ENCODE assay signal across 1 cellular context in the genomic region with DNA sequence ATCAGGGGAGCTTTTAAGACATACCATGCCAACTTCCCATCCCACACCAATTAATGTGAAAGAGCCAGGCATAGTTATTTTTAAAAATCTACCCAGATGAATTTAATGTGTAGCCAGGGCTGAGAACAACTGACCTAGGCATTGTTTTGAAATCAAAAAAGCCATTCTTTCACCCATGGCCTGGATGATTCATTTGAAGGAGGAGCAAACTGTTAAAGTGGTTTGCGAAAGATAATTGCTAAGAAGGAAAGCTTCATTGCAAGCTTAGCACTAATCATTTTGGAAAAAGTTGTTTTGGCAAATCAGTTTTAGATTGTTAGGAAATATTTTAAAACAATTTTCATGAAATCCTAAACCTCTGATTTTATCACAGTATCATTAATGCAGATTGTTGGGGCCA.
TF ChIP-seq lines count a peak whose summit lies in the region.

No MANE protein-coding gene starts in this region.

TF ChIP-seq in GM23338, 12 proteins besides CTCF, POLR2A, EP300 and RAD21 (continued from another document):
- TF ChIP-seq, protein P1, sequence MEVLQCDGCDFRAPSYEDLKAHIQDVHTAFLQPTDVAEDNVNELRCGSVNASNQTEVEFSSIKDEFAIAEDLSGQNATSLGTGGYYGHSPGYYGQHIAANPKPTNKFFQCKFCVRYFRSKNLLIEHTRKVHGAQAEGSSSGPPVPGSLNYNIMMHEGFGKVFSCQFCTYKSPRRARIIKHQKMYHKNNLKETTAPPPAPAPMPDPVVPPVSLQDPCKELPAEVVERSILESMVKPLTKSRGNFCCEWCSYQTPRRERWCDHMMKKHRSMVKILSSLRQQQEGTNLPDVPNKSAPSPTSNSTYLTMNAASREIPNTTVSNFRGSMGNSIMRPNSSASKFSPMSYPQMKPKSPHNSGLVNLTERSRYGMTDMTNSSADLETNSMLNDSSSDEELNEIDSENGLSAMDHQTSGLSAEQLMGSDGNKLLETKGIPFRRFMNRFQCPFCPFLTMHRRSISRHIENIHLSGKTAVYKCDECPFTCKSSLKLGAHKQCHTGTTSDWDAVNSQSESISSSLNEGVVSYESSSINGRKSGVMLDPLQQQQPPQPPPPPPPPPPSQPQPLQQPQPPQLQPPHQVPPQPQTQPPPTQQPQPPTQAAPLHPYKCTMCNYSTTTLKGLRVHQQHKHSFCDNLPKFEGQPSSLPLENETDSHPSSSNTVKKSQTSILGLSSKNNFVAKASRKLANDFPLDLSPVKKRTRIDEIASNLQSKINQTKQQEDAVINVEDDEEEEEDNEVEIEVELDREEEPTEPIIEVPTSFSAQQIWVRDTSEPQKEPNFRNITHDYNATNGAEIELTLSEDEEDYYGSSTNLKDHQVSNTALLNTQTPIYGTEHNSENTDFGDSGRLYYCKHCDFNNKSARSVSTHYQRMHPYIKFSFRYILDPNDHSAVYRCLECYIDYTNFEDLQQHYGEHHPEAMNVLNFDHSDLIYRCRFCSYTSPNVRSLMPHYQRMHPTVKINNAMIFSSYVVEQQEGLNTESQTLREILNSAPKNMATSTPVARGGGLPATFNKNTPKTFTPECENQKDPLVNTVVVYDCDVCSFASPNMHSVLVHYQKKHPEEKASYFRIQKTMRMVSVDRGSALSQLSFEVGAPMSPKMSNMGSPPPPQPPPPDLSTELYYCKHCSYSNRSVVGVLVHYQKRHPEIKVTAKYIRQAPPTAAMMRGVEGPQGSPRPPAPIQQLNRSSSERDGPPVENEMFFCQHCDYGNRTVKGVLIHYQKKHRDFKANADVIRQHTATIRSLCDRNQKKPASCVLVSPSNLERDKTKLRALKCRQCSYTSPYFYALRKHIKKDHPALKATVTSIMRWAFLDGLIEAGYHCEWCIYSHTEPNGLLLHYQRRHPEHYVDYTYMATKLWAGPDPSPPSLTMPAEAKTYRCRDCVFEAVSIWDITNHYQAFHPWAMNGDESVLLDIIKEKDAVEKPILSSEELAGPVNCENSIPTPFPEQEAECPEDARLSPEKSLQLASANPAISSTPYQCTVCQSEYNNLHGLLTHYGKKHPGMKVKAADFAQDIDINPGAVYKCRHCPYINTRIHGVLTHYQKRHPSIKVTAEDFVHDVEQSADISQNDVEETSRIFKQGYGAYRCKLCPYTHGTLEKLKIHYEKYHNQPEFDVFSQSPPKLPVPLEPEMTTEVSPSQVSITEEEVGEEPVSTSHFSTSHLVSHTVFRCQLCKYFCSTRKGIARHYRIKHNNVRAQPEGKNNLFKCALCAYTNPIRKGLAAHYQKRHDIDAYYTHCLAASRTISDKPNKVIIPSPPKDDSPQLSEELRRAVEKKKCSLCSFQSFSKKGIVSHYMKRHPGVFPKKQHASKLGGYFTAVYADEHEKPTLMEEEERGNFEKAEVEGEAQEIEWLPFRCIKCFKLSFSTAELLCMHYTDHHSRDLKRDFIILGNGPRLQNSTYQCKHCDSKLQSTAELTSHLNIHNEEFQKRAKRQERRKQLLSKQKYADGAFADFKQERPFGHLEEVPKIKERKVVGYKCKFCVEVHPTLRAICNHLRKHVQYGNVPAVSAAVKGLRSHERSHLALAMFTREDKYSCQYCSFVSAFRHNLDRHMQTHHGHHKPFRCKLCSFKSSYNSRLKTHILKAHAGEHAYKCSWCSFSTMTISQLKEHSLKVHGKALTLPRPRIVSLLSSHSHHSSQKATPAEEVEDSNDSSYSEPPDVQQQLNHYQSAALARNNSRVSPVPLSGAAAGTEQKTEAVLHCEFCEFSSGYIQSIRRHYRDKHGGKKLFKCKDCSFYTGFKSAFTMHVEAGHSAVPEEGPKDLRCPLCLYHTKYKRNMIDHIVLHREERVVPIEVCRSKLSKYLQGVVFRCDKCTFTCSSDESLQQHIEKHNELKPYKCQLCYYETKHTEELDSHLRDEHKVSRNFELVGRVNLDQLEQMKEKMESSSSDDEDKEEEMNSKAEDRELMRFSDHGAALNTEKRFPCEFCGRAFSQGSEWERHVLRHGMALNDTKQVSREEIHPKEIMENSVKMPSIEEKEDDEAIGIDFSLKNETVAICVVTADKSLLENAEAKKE (CRISPR knock-in tag; IDR thresholded peaks at IDR 0.05) = no peak
